In genomic region chr22:38114484-38115398, GRCh38 we compare ENCODE assay signal across 2 cellular contexts.
TF ChIP-seq lines count a peak whose summit lies in the region.

No MANE protein-coding gene starts in this region.

TF ChIP-seq in HEK293, 187 proteins besides CTCF, POLR2A, EP300 and RAD21:
- TF ChIP-seq OSR2 (tag by site-specific recombination; IDR thresholded peaks at IDR 0.05), result no peak
- peak; percentile 50 for TF ChIP-seq ZNF654 (tag by site-specific recombination; IDR thresholded peaks at IDR 0.05; ENCODE audit: low read depth)
- TF ChIP-seq YY1 (tag by site-specific recombination; IDR thresholded peaks at IDR 0.05), result no peak
- peak; percentile 22; the same call in 1 of the 2 replicates for TF ChIP-seq SP7 (tag by site-specific recombination; IDR thresholded peaks at IDR 0.05)
- 0 out of 2 replicates have a peak, but pooled peaks have one; percentile 40 for TF ChIP-seq ZSCAN30 (tag by site-specific recombination; IDR thresholded peaks at IDR 0.05)
- TF ChIP-seq ZBTB20 (tag by site-specific recombination; IDR thresholded peaks at IDR 0.05), result peak; percentile 39; the same call in 1 of the 2 replicates
- TF ChIP-seq ZBTB17 (tag by site-specific recombination; IDR thresholded peaks at IDR 0.05), result peak; percentile 32; the same call in 1 of the 2 replicates
- TF ChIP-seq ZNF2 (tag by site-specific recombination; IDR thresholded peaks at IDR 0.05), result peak; percentile 98
- 0 out of 2 replicates have a peak, but pooled peaks have one; percentile 33 for TF ChIP-seq ZNF660 (tag by site-specific recombination; IDR thresholded peaks at IDR 0.05)
- peak; percentile 29; the same call in 1 of the 2 replicates for TF ChIP-seq KLF8 (tag by site-specific recombination; IDR thresholded peaks at IDR 0.05)
- TF ChIP-seq ZNF621 (tag by site-specific recombination; IDR thresholded peaks at IDR 0.05), result no peak
- TF ChIP-seq ZIC2 (tag by site-specific recombination; IDR thresholded peaks at IDR 0.05), result peak; percentile 90

TF ChIP-seq in H1, 55 proteins besides CTCF, POLR2A, EP300 and RAD21:
- TF ChIP-seq YY1 (IDR thresholded peaks at IDR 0.05; ENCODE audit: low read depth, low read length) (peak; percentile 61; the same call in 1 of the 2 replicates), GABPA (IDR thresholded peaks at IDR 0.05; ENCODE audit: borderline replicate concordance, insufficient read depth, low read length) (peak; percentile 75; the same call in 1 of the 2 replicates), NANOG (IDR thresholded peaks at IDR 0.05; ENCODE audit: insufficient read depth, low read depth, low read length, poor library complexity, severe bottlenecking) (no peak), SUZ12 (IDR thresholded peaks at IDR 0.05; ENCODE audit: low read length) (no peak), CHD7 (IDR thresholded peaks at IDR 0.05; ENCODE audit: insufficient replicate concordance, low read length) (no peak)
TF ChIP-seq in H1: peak in this region for 2.
